9 cellular contexts compared by ENCODE assay signal in the genomic region with DNA sequence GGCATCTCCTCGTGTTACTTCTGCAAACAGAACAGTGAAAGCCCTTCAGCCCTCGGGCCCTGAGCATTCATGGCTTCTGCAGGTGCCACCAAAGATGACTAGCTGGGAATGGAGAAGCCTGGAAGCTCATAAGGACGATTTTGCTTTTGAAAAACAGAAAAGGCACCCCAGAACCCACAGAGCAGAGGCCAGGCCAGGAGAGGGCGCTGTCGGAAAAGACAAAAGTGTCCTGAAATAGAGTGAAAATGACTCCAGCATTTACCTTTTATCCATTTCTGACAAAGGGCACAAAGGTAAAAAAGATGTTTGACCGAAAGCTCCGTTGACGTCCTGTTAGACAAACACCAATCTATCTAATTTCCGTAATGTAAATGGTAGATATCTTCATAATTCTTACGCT. TPM values are rescaled to one million over a fixed set of nuclear protein-coding genes. Genes with fewer than 3 reads are reported as not detected.
DNase-seq lines count a peak whose midpoint lies in the region; ATAC-seq, FAIRE-seq and TF ChIP-seq lines count a peak whose summit lies in the region.
"Had no signal": no experiment of that assay in that cellular context is flagged by ENCODE, and none has a peak within 500 bp of the region (broad histone marks: within the 10 kb centered on the region; RNA-seq: fewer than 3 reads in every experiment).

No MANE protein-coding gene starts in this region.

- no peak for FAIRE-seq in small intestine (lab: Jason Lieb, UNC)
- FAIRE-seq: frontal cortex had no signal

- DNase-seq in Right ventricle myocardium superior (peak; percentile 66), Right ventricle myocardium inferior (ENCODE audit: missing footprints) (no peak), PC-3 (peak; percentile 65), heart right ventricle (peak in 1 of 2 donors; percentile 39), small intestine (peak; percentile 61)
- DNase-seq in activated T-helper 2 cell treated with anti-CD3 and anti-CD28 coated beads, Interferon-gamma antibody, Interleukin-2, Interleukin-4, amounts not matched to agents 10 μg/mL and 5 μg/mL and 100 μg/mL, durations not matched to agents 14 hours and 24 hours and 36 hours (ENCODE audit: low spot score): peak; percentile 47

- H3F3A ChIP-seq in PC-3 (ENCODE audit: low read length, unreplicated experiment): no peaks in the 10 kb centered on the region

- H3K9ac ChIP-seq in PC-3 (ENCODE audit: low read length): no peak overlapping the region

- ATAC-seq in Right ventricle myocardium superior (ENCODE audit: poor library complexity) (no peak), Right ventricle myocardium inferior (no peak), PC-3 (peak; percentile 66), heart right ventricle (no peak), GM18861 (IDR thresholded peaks at IDR 0.05; ENCODE audit: unreplicated experiment) (no peak), HG02588 (IDR thresholded peaks at IDR 0.05; ENCODE audit: unreplicated experiment) (no peak)

- no peak overlapping the region for H2AFZ ChIP-seq in PC-3 (ENCODE audit: low read length)

- H3K27ac ChIP-seq in PC-3 (ENCODE audit: low read length) (no peak overlapping the region), heart right ventricle (no peak overlapping the region), small intestine (ENCODE audit: low read depth in 1 of 2, low read length in 1 of 2) (no peak overlapping the region)

- H3K36me3 Mint-ChIP-seq in activated T-helper 2 cell treated with anti-CD3 and anti-CD28 coated beads, Interferon-gamma antibody, Interleukin-2, Interleukin-4, amounts not matched to agents 10 μg/mL and 5 μg/mL and 100 μg/mL, durations not matched to agents 14 hours and 24 hours and 36 hours (ENCODE audit: low read depth): no peaks in the 10 kb centered on the region

- no peaks in the 10 kb centered on the region for H4K20me1 ChIP-seq in PC-3 (ENCODE audit: low read length)

- H3K79me2 ChIP-seq in PC-3 (ENCODE audit: low read length): no peaks in the 10 kb centered on the region

- intact Hi-C loops in Right ventricle myocardium superior (cut with DNase I): loop anchor here (5.0 kb wide), 1 partner anchor 66 kb away; no protein-coding TSS in a partner anchor
- intact Hi-C loops in Right ventricle myocardium inferior (cut with DNase I): loop anchor here (10.0 kb wide), 1 partner anchor 74 kb away; no protein-coding TSS in a partner anchor
- intact Hi-C loops in PC-3 (cut with micrococcal nuclease): loop anchor here (10.0 kb wide), 1 partner anchor 64 kb away; no protein-coding TSS in a partner anchor
- intact Hi-C loops in activated T-helper 2 cell treated with anti-CD3 and anti-CD28 coated beads, Interferon-gamma antibody, Interleukin-2, Interleukin-4, amounts not matched to agents 10 μg/mL and 5 μg/mL and 100 μg/mL, durations not matched to agents 14 hours and 24 hours and 36 hours (cut with micrococcal nuclease): no loop called here
- intact Hi-C loops in heart right ventricle (cut with DNase I): loop anchor here in 4 of 10 donors (10.0 kb wide), 1 partner anchor 64 kb away; no protein-coding TSS in a partner anchor

- H3K4me1 ChIP-seq in PC-3 (ENCODE audit: insufficient read depth, low read length) (0 out of 2 replicates have a peak, but pooled peaks cover 6% of the 10 kb centered on the region), heart right ventricle (no peaks in the 10 kb centered on the region), small intestine (ENCODE audit: control insufficient read depth in 2 of 2, insufficient read depth in 1 of 2, low read depth in 1 of 2, low read length in 1 of 2) (no peaks in the 10 kb centered on the region)

- no peaks in the 10 kb centered on the region for H3K36me3 ChIP-seq in PC-3 (ENCODE audit: low read depth, low read length)
- no peaks in the 10 kb centered on the region for H3K36me3 ChIP-seq in heart right ventricle
- no peaks in the 10 kb centered on the region for H3K36me3 ChIP-seq in small intestine (ENCODE audit: control insufficient read depth in 2 of 2, insufficient read depth in 2 of 2, low read length in 2 of 2)

- H3K27me3 ChIP-seq in PC-3 (ENCODE audit: low read length): peaks cover 24% of the 10 kb centered on the region
- peaks cover 0 to 49% (median 19%) of the 10 kb centered on the region in 7 donors for H3K27me3 ChIP-seq in heart right ventricle
- H3K27me3 ChIP-seq in small intestine (ENCODE audit: control insufficient read depth in 2 of 2, insufficient read depth in 2 of 2, low read length in 2 of 2): no peaks in the 10 kb centered on the region

- CTCF ChIA-PET in PC-3 (lab: Charles Lee): interaction anchor here (0.6 to 2.0 kb wide), 3 partner anchors 8 to 67 kb away, joined by 4 to 18 read pairs (median 4); partner anchors contain the start of gene ZNF195

- no peak overlapping the region for H3K4me2 ChIP-seq in PC-3 (ENCODE audit: low read length)

- POLR2A ChIA-PET in PC-3 (lab: Charles Lee; ENCODE audit: unreplicated experiment): no interaction called here

- WGBS in heart right ventricle, 2 donors: 22 to 25% methylated on average over 10 of the region's 10 CpGs
- 12 to 19% (median 14%) methylated on average over 10 of the region's 10 CpGs for WGBS in small intestine, 3 donors

- TF ChIP-seq CTCF in PC-3 (conservative IDR thresholded peaks at IDR 0.05; ENCODE audit: low read depth, low read length): peak; percentile 83
- peak; percentile 8 to 72 (median 64) for TF ChIP-seq CTCF in heart right ventricle (IDR thresholded peaks at IDR 0.05)

- no peaks in the 10 kb centered on the region for H3K4me1 Mint-ChIP-seq in activated T-helper 2 cell treated with anti-CD3 and anti-CD28 coated beads, Interferon-gamma antibody, Interleukin-2, Interleukin-4, amounts not matched to agents 10 μg/mL and 5 μg/mL and 100 μg/mL, durations not matched to agents 14 hours and 24 hours and 36 hours (ENCODE audit: low read depth)

- no peak overlapping the region for H3K4me3 Mint-ChIP-seq in activated T-helper 2 cell treated with anti-CD3 and anti-CD28 coated beads, Interferon-gamma antibody, Interleukin-2, Interleukin-4, amounts not matched to agents 10 μg/mL and 5 μg/mL and 100 μg/mL, durations not matched to agents 14 hours and 24 hours and 36 hours (ENCODE audit: low read depth)

- no peaks in the 10 kb centered on the region for H3K9me2 ChIP-seq in PC-3 (replicated peaks; ENCODE audit: low read length)

- H3K9me3 ChIP-seq in PC-3 (ENCODE audit: low read length) (no peaks in the 10 kb centered on the region), heart right ventricle (peaks cover 0 to 1% (median 0%) of the 10 kb centered on the region in 11 donors), small intestine (ENCODE audit: control insufficient read depth, low read depth) (no peaks in the 10 kb centered on the region)

- no peak overlapping the region for H3K27ac Mint-ChIP-seq in activated T-helper 2 cell treated with anti-CD3 and anti-CD28 coated beads, Interferon-gamma antibody, Interleukin-2, Interleukin-4, amounts not matched to agents 10 μg/mL and 5 μg/mL and 100 μg/mL, durations not matched to agents 14 hours and 24 hours and 36 hours

- no peaks in the 10 kb centered on the region for H3K9me3 Mint-ChIP-seq in activated T-helper 2 cell treated with anti-CD3 and anti-CD28 coated beads, Interferon-gamma antibody, Interleukin-2, Interleukin-4, amounts not matched to agents 10 μg/mL and 5 μg/mL and 100 μg/mL, durations not matched to agents 14 hours and 24 hours and 36 hours

- BruUV-seq in PC-3 (replicated peaks; lab: Mats Ljungman, UMichigan): no TSS peak

- H3K4me3 ChIP-seq in PC-3 (ENCODE audit: low read length) (no peak overlapping the region), heart right ventricle (no peak overlapping the region), small intestine (ENCODE audit: low read depth in 1 of 2, low read length in 2 of 2) (no peak overlapping the region)

- H3K27me3 Mint-ChIP-seq in activated T-helper 2 cell treated with anti-CD3 and anti-CD28 coated beads, Interferon-gamma antibody, Interleukin-2, Interleukin-4, amounts not matched to agents 10 μg/mL and 5 μg/mL and 100 μg/mL, durations not matched to agents 14 hours and 24 hours and 36 hours (ENCODE audit: low read depth): peaks cover 21% of the 10 kb centered on the region

RNA-seq across cellular contexts. Expression of gene ZNF195, which starts 37.6 kb away (rescaled TPM):
- total RNA-seq in Right ventricle myocardium superior: 8.7 TPM
- total RNA-seq in Right ventricle myocardium inferior: 9.1 TPM
- 45.8 and 47.9 TPM in 2 replicates for total RNA-seq in PC-3 (2014; rRNA removed)
- 36.2 and 36.9 TPM in 2 replicates for total RNA-seq in activated T-helper 2 cell treated with anti-CD3 and anti-CD28 coated beads, Interferon-gamma antibody, Interleukin-2, Interleukin-4, amounts not matched to agents 10 μg/mL and 5 μg/mL and 100 μg/mL, durations not matched to agents 14 hours and 24 hours and 36 hours
- total RNA-seq in heart right ventricle: 10 to 100 TPM in 7 of 10 donors, 1 to 10 TPM in 3; 7.7 to 14.2 (median 11.1) TPM
- 10 to 100 TPM in 1 of 2 donors, 1 to 10 TPM in 1; 6.4 to 11.8 TPM for polyA plus RNA-seq in heart right ventricle
- polyA plus RNA-seq in small intestine: 10 to 100 TPM; 16.2 to 23.0 (median 21.3) TPM
